In genomic region chr13:50991624-50992610, GRCh38 we compare ENCODE assay signal across 8 cellular contexts.
A peak's percentile ranks its signal among the peaks of the same experiment; 100 is the strongest.
DNase-seq lines count a peak whose midpoint lies in the region; ATAC-seq and TF ChIP-seq lines count a peak whose summit lies in the region.

No MANE protein-coding gene starts in this region.

- DNase-seq in GM13976 (ENCODE audit: low spot score) (peak; percentile 45), GM20000 (ENCODE audit: low spot score) (peak; percentile 49), astrocyte of the spinal cord (ENCODE audit: low read depth, low spot score) (peak; percentile 16), upper lobe of left lung (no peak), left colon (no peak), globus pallidus (ENCODE audit: low spot score) (no peak), HT-29 (ENCODE audit: low spot score) (no peak)

- peak overlapping the region; percentile 20 to 53 (median 32) for H3K27ac ChIP-seq in upper lobe of left lung

- H3K4me3 ChIP-seq in astrocyte of the spinal cord (ENCODE audit: low read depth, low read length) (no peak overlapping the region), upper lobe of left lung (no peak overlapping the region)

- H3K27me3 ChIP-seq in upper lobe of left lung = no peaks in the 10 kb centered on the region

- ATAC-seq in HG03521 (IDR thresholded peaks at IDR 0.05; ENCODE audit: unreplicated experiment) = peak; percentile 68
- no peak for ATAC-seq in upper lobe of left lung (ENCODE audit: low FRiP score in 2 of 2)
- no peak for ATAC-seq in left colon

- H3K9me3 ChIP-seq in upper lobe of left lung = no peaks in the 10 kb centered on the region

- intact Hi-C loops in left colon (cut with DNase I, micrococcal nuclease) = no loop called here

- peaks cover 0 to 7% (median 0%) of the 10 kb centered on the region in 4 donors for H3K4me1 ChIP-seq in upper lobe of left lung

- H3K36me3 ChIP-seq in upper lobe of left lung = no peaks in the 10 kb centered on the region

- 53 to 56% methylated on average over 8 to 9 of the region's 9 CpGs for WGBS in upper lobe of left lung, 2 donors

- no peak for TF ChIP-seq EP300 in upper lobe of left lung (IDR thresholded peaks at IDR 0.05)

- TF ChIP-seq POLR2A in upper lobe of left lung (IDR thresholded peaks at IDR 0.05) = no peak

- TF ChIP-seq CTCF in GM13976 (IDR thresholded peaks at IDR 0.05; ENCODE audit: borderline replicate concordance, control extremely low read depth, extremely low read depth, insufficient read depth, missing control alignments) = no peak
- TF ChIP-seq CTCF in GM20000 (IDR thresholded peaks at IDR 0.05; ENCODE audit: extremely low read depth, missing control alignments) = no peak
- TF ChIP-seq CTCF in astrocyte of the spinal cord (IDR thresholded peaks at IDR 0.05; ENCODE audit: low read depth, low read length) = no peak
- no peak for TF ChIP-seq CTCF in upper lobe of left lung (IDR thresholded peaks at IDR 0.05)

- in situ Hi-C loops in GM13976 (cut with MboI; ENCODE audit: low sequenced_read_pairs, unreplicated experiment) (no loop called here), astrocyte of the spinal cord (cut with HindIII; ENCODE audit: low sequenced_read_pairs) (no loop called here)

Comparison
In these comparisons a context has a peak if more than half of its experiments do, and no peak if none do; other contexts are left out.
1. DNase-seq: peak in GM13976 (single experiment), GM20000 (single experiment) and astrocyte of the spinal cord (single experiment); none in upper lobe of left lung (0 of 2), left colon (0 of 2), globus pallidus (single experiment) and HT-29 (single experiment).